ENCODE assay signal across 23 cellular contexts in the genomic region with DNA sequence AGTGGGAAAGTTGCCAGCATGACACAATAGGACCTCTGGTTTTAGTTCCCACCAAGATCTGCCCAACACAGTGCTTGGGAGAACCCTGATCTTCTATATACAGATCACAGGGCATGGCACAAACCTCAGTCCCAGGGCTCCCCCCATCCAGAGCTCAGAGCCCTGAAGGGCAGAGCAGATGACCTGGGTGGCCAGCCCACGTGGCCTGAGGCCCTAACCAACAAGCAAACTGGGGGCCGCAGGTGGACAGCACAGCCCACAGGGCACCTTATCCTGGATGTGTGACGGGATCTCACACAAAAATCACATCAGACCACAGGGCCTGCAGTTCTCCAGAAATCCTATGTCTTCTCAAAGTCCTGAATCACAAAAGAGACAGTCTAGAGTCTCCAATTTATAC. TPM values are rescaled to one million over a fixed set of nuclear protein-coding genes. Genes with fewer than 3 reads are reported as not detected.
DNase-seq lines count a peak whose midpoint lies in the region; TF ChIP-seq lines count a peak whose summit lies in the region.
"Had no signal": no experiment of that assay in that cellular context is flagged by ENCODE, and none has a peak within 500 bp of the region (broad histone marks: within the 10 kb centered on the region; RNA-seq: fewer than 3 reads in every experiment).

No MANE protein-coding gene starts in this region.

- H3K36me3 Mint-ChIP-seq in nephron progenitor cell (ENCODE audit: low read depth): peaks cover 4% of the 10 kb centered on the region

- H3K36me3 ChIP-seq in esophagus muscularis mucosa: no peaks in the 10 kb centered on the region
- H3K36me3 ChIP-seq: HAP-1 had no signal

- H3K27ac ChIP-seq in esophagus muscularis mucosa (replicated peaks in 1 of 4): no peak overlapping the region
- H3K27ac ChIP-seq: C4-2B, HL-60, RWPE1 had no signal

- peak overlapping the region; percentile 96 for H3K27ac Mint-ChIP-seq in nephron progenitor cell
- H3K27ac Mint-ChIP-seq: GM23338 had no signal

- no peaks in the 10 kb centered on the region for H3K4me1 ChIP-seq in esophagus muscularis mucosa
- H3K4me1 ChIP-seq: HAP-1 had no signal

- no peak overlapping the region for H3K4me3 Mint-ChIP-seq in nephron progenitor cell
- H3K4me3 Mint-ChIP-seq: GM23338 had no signal

- WGBS in esophagus muscularis mucosa: no CpG with 5 or more reads among the region's 3 CpGs

- peaks cover 4% of the 10 kb centered on the region for H3K27me3 Mint-ChIP-seq in nephron progenitor cell (ENCODE audit: low read depth, poor library complexity)

- no peaks in the 10 kb centered on the region for H3K9me3 Mint-ChIP-seq in nephron progenitor cell

- peak; percentile 56 for DNase-seq in activated effector memory CD4-positive, alpha-beta T cell treated with anti-CD3 and anti-CD28 coated beads, Interleukin-2, amount 50 U/mL, for 16 hours
- DNase-seq in activated effector memory CD4-positive, alpha-beta T cell treated with Interleukin-2 at 50 U/mL for 16 hours: no peak
- DNase-seq in esophagus muscularis mucosa (ENCODE audit: extremely low spot score): peak; percentile 81
- no peak for DNase-seq in nephron progenitor cell
- DNase-seq in effector CD8-positive, alpha-beta T cell (lab: John Stamatoyannopoulos, UW): no peak
- DNase-seq in 8988T: no peak
- no peak for DNase-seq in NCI-H524 treated with DMSO at 0.1 percent for 48 hours (lab: John Stamatoyannopoulos, UW)
- DNase-seq: DMS53; GDM1; MM.1S; NCI-H1092 treated with DMSO at 0.1 percent for 48 hours; NCI-H1436 treated with DMSO at 0.1 percent for 48 hours; NCI-H2227 treated with DMSO at 0.1 percent for 48 hours; NCI-H510A; NCI-H748 treated with DMSO at 0.1 percent for 48 hours; NK-92 treated with Interleukin-12 subunit alpha and Interleukin-12 subunit beta, amount 100 ng/mL, for 24 hours; SIG-M5 had no signal

- H3K4me1 Mint-ChIP-seq in nephron progenitor cell: peaks cover 79% of the 10 kb centered on the region

- no peak for TF ChIP-seq CTCF in esophagus muscularis mucosa (IDR thresholded peaks at IDR 0.05)
- no peak for TF ChIP-seq CTCF in nephron progenitor cell (IDR thresholded peaks at IDR 0.05)

- intact Hi-C loops in esophagus muscularis mucosa (cut with DNase I): no loop called here

- H3K9me3 ChIP-seq in esophagus muscularis mucosa: no peaks in the 10 kb centered on the region
- H3K9me3 ChIP-seq: HAP-1 had no signal

- no peak overlapping the region for H3K4me3 ChIP-seq in esophagus muscularis mucosa
- H3K4me3 ChIP-seq: GM23338, HAP-1, K562 had no signal

- no peaks in the 10 kb centered on the region for H3K27me3 ChIP-seq in esophagus muscularis mucosa

- TF ChIP-seq EP300 in esophagus muscularis mucosa (IDR thresholded peaks at IDR 0.05): no peak

- no peak for TF ChIP-seq POLR2A in esophagus muscularis mucosa (IDR thresholded peaks at IDR 0.05; ENCODE audit: low read depth)

RNA-seq across cellular contexts. Expression of a gene that starts 34.7 kb away (rescaled TPM):
- 1 to 10 TPM; 1.7 to 4.7 (median 3.3) TPM for total RNA-seq in esophagus muscularis mucosa
- total RNA-seq: K562 had no signal

Comparison
In these comparisons a context has a peak if more than half of its experiments do, and no peak if none do; other contexts are left out.
1. DNase-seq: peak in activated effector memory CD4-positive, alpha-beta T cell treated with anti-CD3 and anti-CD28 coated beads, Interleukin-2, amount 50 U/mL, for 16 hours (single experiment) and esophagus muscularis mucosa (single experiment); none in activated effector memory CD4-positive, alpha-beta T cell treated with Interleukin-2 at 50 U/mL for 16 hours (single experiment), nephron progenitor cell (single experiment), effector CD8-positive, alpha-beta T cell (single experiment), 8988T (single experiment) and NCI-H524 treated with DMSO at 0.1 percent for 48 hours (single experiment).